ENCODE assay signal across 10 cellular contexts in the genomic region with DNA sequence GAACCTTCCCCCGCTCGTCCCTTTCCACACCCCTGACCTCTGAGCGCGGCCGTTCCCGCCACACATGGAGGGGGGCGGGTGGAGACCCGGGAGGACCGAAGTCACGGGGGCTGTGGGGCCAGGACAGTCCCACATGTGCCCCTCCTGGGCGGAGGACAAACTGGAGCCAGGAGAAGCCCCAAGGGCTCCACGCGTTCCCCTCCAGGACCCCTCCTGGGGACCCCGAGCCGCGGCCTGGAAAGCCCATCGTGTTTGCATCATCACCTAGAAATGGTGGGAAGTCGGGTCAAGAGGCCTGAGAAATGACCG. TPM values are rescaled to one million over a fixed set of nuclear protein-coding genes. Genes with fewer than 3 reads are reported as not detected.
DNase-seq lines count a peak whose midpoint lies in the region; ATAC-seq and TF ChIP-seq lines count a peak whose summit lies in the region.
"Had no signal": no experiment of that assay in that cellular context is flagged by ENCODE, and none has a peak within 500 bp of the region (broad histone marks: within the 10 kb centered on the region; RNA-seq: fewer than 3 reads in every experiment).

No MANE protein-coding gene starts in this region.

- peaks cover 35% of the 10 kb centered on the region for H3F3A ChIP-seq in DOHH2 (ENCODE audit: control insufficient read depth, insufficient read depth)

- H3K27me3 ChIP-seq in DOHH2 (ENCODE audit: control insufficient read depth, low read length): no peaks in the 10 kb centered on the region
- no peaks in the 10 kb centered on the region for H3K27me3 ChIP-seq in Peyer's patch
- H3K27me3 ChIP-seq in esophagus (ENCODE audit: control insufficient read depth in 1 of 2, insufficient read depth in 2 of 2, low read length in 2 of 2): no peaks in the 10 kb centered on the region
- H3K27me3 ChIP-seq in psoas muscle (ENCODE audit: insufficient read depth in 3 of 3, low read length in 2 of 3): peaks cover 0 to 44% (median 3%) of the 10 kb centered on the region in 3 donors

- peaks cover 81% of the 10 kb centered on the region for H3K79me2 ChIP-seq in DOHH2 (ENCODE audit: control insufficient read depth, low read length)

- peaks cover 26% of the 10 kb centered on the region for H4K20me1 ChIP-seq in DOHH2 (ENCODE audit: control insufficient read depth, insufficient read depth, low read depth, low read length)

- H3K36me3 ChIP-seq in DOHH2 (ENCODE audit: control insufficient read depth, low read length) (peaks cover 48% of the 10 kb centered on the region), Peyer's patch (no peaks in the 10 kb centered on the region), esophagus (ENCODE audit: control insufficient read depth in 2 of 2, insufficient read depth in 2 of 2, low read length in 1 of 2) (no peaks in the 10 kb centered on the region), psoas muscle (ENCODE audit: insufficient read depth in 1 of 2, low read depth in 1 of 2) (no peaks in the 10 kb centered on the region)
- H3K36me3 ChIP-seq: thyroid gland had no signal

- peak overlapping the region; percentile 96 for H3K27ac ChIP-seq in DOHH2 (ENCODE audit: low read depth, low read length)
- H3K27ac ChIP-seq in Peyer's patch: peak overlapping the region; percentile 13 to 77 (median 65)
- H3K27ac ChIP-seq in esophagus (ENCODE audit: low read depth in 2 of 2, low read length in 1 of 2): peak overlapping the region in 1 of 2 donors; percentile 5
- no peak overlapping the region for H3K27ac ChIP-seq in psoas muscle

- H3K4me1 ChIP-seq in DOHH2 (ENCODE audit: control insufficient read depth, low read length): peaks cover 70% of the 10 kb centered on the region
- H3K4me1 ChIP-seq in Peyer's patch: peaks cover 0 to 53% (median 40%) of the 10 kb centered on the region in 4 donors
- peaks cover 4 to 6% of the 10 kb centered on the region in 2 donors for H3K4me1 ChIP-seq in esophagus (ENCODE audit: control insufficient read depth in 2 of 2, insufficient read depth in 2 of 2, low read length in 1 of 2)
- no peaks in the 10 kb centered on the region for H3K4me1 ChIP-seq in psoas muscle

- no peak for TF ChIP-seq CTCF in DOHH2 (IDR thresholded peaks at IDR 0.05; ENCODE audit: low read depth, low read length, poor library complexity, severe bottlenecking)
- no peak for TF ChIP-seq CTCF in Peyer's patch (IDR thresholded peaks at IDR 0.05)
- no peak for TF ChIP-seq CTCF in psoas muscle (IDR thresholded peaks at IDR 0.05)

- H3K4me3 ChIP-seq in DOHH2 (ENCODE audit: low read length): peak overlapping the region; percentile 82
- H3K4me3 ChIP-seq in Peyer's patch: peak overlapping the region; percentile 68 to 96 (median 80)
- peak overlapping the region; percentile 30 to 49 for H3K4me3 ChIP-seq in esophagus (ENCODE audit: low read depth in 1 of 2, low read length in 2 of 2)
- peak overlapping the region; percentile 69 for H3K4me3 ChIP-seq in psoas muscle

- intact Hi-C loops in psoas muscle (cut with DNase I): no loop called here

- no peaks in the 10 kb centered on the region for H3K9me3 ChIP-seq in DOHH2 (ENCODE audit: control insufficient read depth, insufficient read depth, low read length)
- no peaks in the 10 kb centered on the region for H3K9me3 ChIP-seq in Peyer's patch
- no peaks in the 10 kb centered on the region for H3K9me3 ChIP-seq in esophagus (ENCODE audit: control insufficient read depth in 2 of 2, insufficient read depth in 1 of 2, low read depth in 1 of 2, low read length in 1 of 2)
- no peaks in the 10 kb centered on the region for H3K9me3 ChIP-seq in psoas muscle
- H3K9me3 ChIP-seq: thyroid gland had no signal

- peak overlapping the region; percentile 99 for H3K4me2 ChIP-seq in DOHH2 (ENCODE audit: low read length)

- no peaks in the 10 kb centered on the region for H3K9me2 ChIP-seq in DOHH2 (replicated peaks; ENCODE audit: control insufficient read depth, low read length)

- 30 to 32% methylated on average over 19 of the region's 19 CpGs for WGBS in esophagus, 2 donors
- WGBS in psoas muscle, 3 donors: 20 to 37% (median 24%) methylated on average over 17 to 19 of the region's 19 CpGs

- ATAC-seq in psoas muscle: peak in 2 of 4 donors; percentile 25 to 36
- ATAC-seq in HG02642 (IDR thresholded peaks at IDR 0.05; ENCODE audit: poor library complexity, unreplicated experiment): no peak

- DNase-seq in Peyer's patch (no peak), psoas muscle (no peak), NCI-H524 treated with DMSO at 0.1 percent for 48 hours (lab: John Stamatoyannopoulos, UW) (no peak), SIG-M5 (lab: John Stamatoyannopoulos, UW) (no peak), germinal center (ENCODE audit: low spot score) (no peak)
- DNase-seq: NCI-H446 treated with DMSO at 0.1 percent for 48 hours, thyroid gland had no signal

- no peak for TF ChIP-seq POLR2A in Peyer's patch (IDR thresholded peaks at IDR 0.05)

RNA-seq across cellular contexts. Expression of a gene that starts 0.6 kb away (rescaled TPM):
- total RNA-seq in Peyer's patch (100 to 1,000 TPM; 220 to 753 (median 440) TPM), psoas muscle (10 to 100 TPM in 3 of 4 donors, 1 to 10 TPM in 1; 9.8 to 25.4 (median 16.2) TPM)
- polyA plus RNA-seq in esophagus (10 to 100 TPM; 48.6 to 57.7 TPM), psoas muscle (1 to 10 TPM; 5.8 to 8.5 (median 8.1) TPM)

Comparison
In these comparisons a context has a peak if more than half of its experiments do, and no peak if none do; other contexts are left out.
1. RNA of a gene that starts 0.6 kb away (total RNA-seq): 220 to 753 TPM in Peyer's patch; 9.8 to 25.4 TPM in psoas muscle; every median in the first group is over 4 times any median in the second.
2. Peak in every context shown above with its lines, with median percentiles within 50 percentile points of each other: H3K4me3 ChIP-seq.